In the genomic region with DNA sequence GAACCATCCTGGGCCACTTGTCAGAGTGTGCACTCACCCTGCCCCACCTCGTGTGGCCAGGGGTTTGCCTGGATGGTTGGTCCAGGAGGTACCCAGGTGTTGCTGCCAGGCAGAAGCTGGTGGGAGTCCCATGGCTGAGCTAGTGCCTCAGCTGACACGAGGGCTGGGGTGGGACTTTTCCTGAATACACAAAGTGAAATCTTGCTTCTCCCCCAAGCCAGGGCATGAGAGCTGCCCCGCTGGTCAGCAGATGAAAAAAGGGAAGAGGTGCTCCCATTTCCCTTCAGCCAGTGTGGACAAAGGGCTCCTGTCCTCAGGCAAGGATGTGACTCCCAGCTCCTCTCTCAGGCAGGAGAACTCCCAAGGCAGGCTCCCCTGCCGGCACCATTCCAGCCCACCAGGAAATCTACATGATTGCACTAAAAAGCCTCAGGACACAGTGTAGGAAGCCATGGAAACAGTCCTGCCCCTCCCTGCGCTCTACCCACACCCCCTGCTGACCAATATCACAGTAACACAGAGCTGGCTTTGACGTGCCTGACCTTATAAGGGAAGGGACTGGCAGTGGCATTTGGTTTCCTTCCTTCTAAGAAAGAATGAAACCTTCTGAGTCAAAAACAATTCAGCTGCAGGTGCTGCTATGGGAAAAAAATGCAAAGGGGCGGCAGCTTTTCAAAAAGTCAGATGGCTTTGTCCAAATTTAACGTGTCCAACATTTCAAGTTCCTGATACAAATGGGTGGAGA, we compare ENCODE assay signal across 8 cellular contexts. TPM values are rescaled to one million over a fixed set of nuclear protein-coding genes. Genes with fewer than 3 reads are reported as not detected.
DNase-seq lines count a peak whose midpoint lies in the region; ATAC-seq and TF ChIP-seq lines count a peak whose summit lies in the region.

No MANE protein-coding gene starts in this region.

- peak overlapping the region; percentile 41 for H3K4me2 ChIP-seq in skeletal muscle satellite cell (ENCODE audit: low read length)

- TF ChIP-seq CTCF in AG09319 (IDR thresholded peaks at IDR 0.05; ENCODE audit: low read depth, low read length): no peak; the same call in 1 of the 2 replicates

- ATAC-seq in GM18870 (IDR thresholded peaks at IDR 0.05; ENCODE audit: unreplicated experiment) (peak; percentile 98), HG03060 (IDR thresholded peaks at IDR 0.05; ENCODE audit: low read depth, unreplicated experiment) (peak; percentile 96)

- H3K4me1 ChIP-seq in skeletal muscle satellite cell (ENCODE audit: control insufficient read depth, insufficient read depth, low read length): peaks cover 27% of the 10 kb centered on the region

- H3K27me3 ChIP-seq in skeletal muscle satellite cell (ENCODE audit: control insufficient read depth, insufficient read depth, low read length): peaks cover 3% of the 10 kb centered on the region

- H3K9ac ChIP-seq in skeletal muscle satellite cell (ENCODE audit: low read depth, low read length): no peak overlapping the region

- no peaks in the 10 kb centered on the region for H3K9me3 ChIP-seq in skeletal muscle satellite cell (replicated peaks; ENCODE audit: low read length)

- H3K27ac ChIP-seq in angular gyrus (ENCODE audit: low read depth, low read length): peak overlapping the region; percentile 22

- no peak overlapping the region for H3K4me3 ChIP-seq in skeletal muscle satellite cell (ENCODE audit: low read length)

- no peaks in the 10 kb centered on the region for H3K36me3 ChIP-seq in skeletal muscle satellite cell (ENCODE audit: insufficient read depth, low read length)

- DNase-seq in AG09319 (ENCODE audit: extremely low read depth, low read depth) (peak; percentile 35), RKO (ENCODE audit: low spot score) (peak; percentile 16), hepatic stellate cell (ENCODE audit: low spot score) (peak; percentile 78), HT-29 (ENCODE audit: low spot score) (no peak)

RNA-seq across cellular contexts. Expression of gene MYO5C, which starts 33.9 kb away (rescaled TPM):
- total RNA-seq in skeletal muscle satellite cell (2012; rRNA removed): under 0.01 and 1.3 TPM in 2 replicates
- total RNA-seq in HT-29 (2014; rRNA removed; shearing (Covaris generic)): 15.9 and 23.4 TPM in 2 replicates
